In the genomic region with DNA sequence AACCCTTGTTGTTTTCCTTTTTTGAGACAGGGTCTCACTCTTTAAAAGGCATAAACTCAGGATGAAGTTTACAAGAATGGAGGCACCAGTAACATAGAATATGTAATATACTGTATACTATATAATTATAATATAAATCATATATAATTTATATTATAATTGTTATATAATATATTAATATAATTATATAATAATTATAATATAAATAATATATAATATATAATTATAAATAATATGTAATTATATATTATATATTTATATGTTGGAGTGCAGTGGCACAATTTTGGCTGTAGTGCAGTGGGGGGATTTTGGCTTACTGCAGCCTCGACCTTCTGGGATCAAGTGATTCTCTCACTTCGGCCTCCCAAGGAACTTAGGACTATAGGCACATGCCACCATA, we compare ENCODE assay signal across 30 cellular contexts.
"Had no signal": no experiment of that assay in that cellular context is flagged by ENCODE, and none has a peak within 500 bp of the region (broad histone marks: within the 10 kb centered on the region; RNA-seq: fewer than 3 reads in every experiment).

No MANE protein-coding gene starts in this region.

- H3K4me1 ChIP-seq: parathyroid adenoma, psoas muscle, right lobe of liver, tibial nerve, vagina had no signal

- H3K4me3 Mint-ChIP-seq: natural killer cell; nephron; neural progenitor cell; stimulated activated effector memory CD8-positive, alpha-beta T cell treated with anti-CD3 and anti-CD28 coated beads, Interleukin-12 subunit alpha, Interleukin-12 subunit beta, amount 100 ng/mL, for 72 hours; stimulated activated naive B cell treated with anti-CD40 and anti-IgM and Interleukin-4, amounts not matched to agents 10 μg/mL and 1 μg/mL and 100 μg/mL, for 72 hours; stimulated activated naive CD8-positive, alpha-beta T cell treated with anti-CD3 and anti-CD28 coated beads, Interleukin-15, Interleukin-2, amounts not matched to agents 100 ng/mL and 50 ng/mL, for 24 hours had no signal

- H3K9me3 Mint-ChIP-seq: natural killer cell; neural progenitor cell; stimulated activated effector memory CD8-positive, alpha-beta T cell treated with anti-CD3 and anti-CD28 coated beads, Interleukin-12 subunit alpha, Interleukin-12 subunit beta, amount 100 ng/mL, for 72 hours had no signal

- H3K27ac Mint-ChIP-seq: natural killer cell; nephron; neural progenitor cell; progenitor cell of endocrine pancreas; stimulated activated effector memory CD8-positive, alpha-beta T cell treated with anti-CD3 and anti-CD28 coated beads, Interleukin-12 subunit alpha, Interleukin-12 subunit beta, amount 100 ng/mL, for 72 hours; stimulated activated naive B cell treated with anti-CD40 and anti-IgM and Interleukin-4, amounts not matched to agents 10 μg/mL and 1 μg/mL and 100 μg/mL, for 72 hours; stimulated activated naive CD8-positive, alpha-beta T cell treated with anti-CD3 and anti-CD28 coated beads, Interleukin-15, Interleukin-2, amounts not matched to agents 100 ng/mL and 50 ng/mL, for 24 hours had no signal

- H3K36me3 ChIP-seq: neural progenitor cell, ovary, right lobe of liver, sigmoid colon, spleen, stomach, thoracic aorta, thyroid gland, tibial nerve, upper lobe of left lung, vagina had no signal

- H3K4me3 ChIP-seq: neural progenitor cell, ovary, psoas muscle, right lobe of liver, sigmoid colon, smooth muscle cell, spleen, stomach, thoracic aorta, thyroid gland, tibial nerve, upper lobe of left lung, vagina had no signal

- H3K9ac ChIP-seq: neural progenitor cell, parathyroid adenoma had no signal

- H3K4me1 Mint-ChIP-seq: natural killer cell; nephron; stimulated activated effector memory CD8-positive, alpha-beta T cell treated with anti-CD3 and anti-CD28 coated beads, Interleukin-12 subunit alpha, Interleukin-12 subunit beta, amount 100 ng/mL, for 72 hours; stimulated activated naive B cell treated with anti-CD40 and anti-IgM and Interleukin-4, amounts not matched to agents 10 μg/mL and 1 μg/mL and 100 μg/mL, for 72 hours had no signal

- H3K9me3 ChIP-seq: ovary, psoas muscle, right lobe of liver, sigmoid colon, spleen, stomach, thoracic aorta, thyroid gland, tibial nerve, upper lobe of left lung, vagina had no signal

- H3K27ac ChIP-seq: neural progenitor cell, ovary, parathyroid adenoma, psoas muscle, right lobe of liver, sigmoid colon, spleen, stomach, thoracic aorta, thyroid gland, tibial nerve, upper lobe of left lung, vagina had no signal

- H3K36me3 Mint-ChIP-seq: natural killer cell; neural progenitor cell; stimulated activated effector memory CD8-positive, alpha-beta T cell treated with anti-CD3 and anti-CD28 coated beads, Interleukin-12 subunit alpha, Interleukin-12 subunit beta, amount 100 ng/mL, for 72 hours; stimulated activated naive B cell treated with anti-CD40 and anti-IgM and Interleukin-4, amounts not matched to agents 10 μg/mL and 1 μg/mL and 100 μg/mL, for 72 hours had no signal

- ATAC-seq: natural killer cell; psoas muscle; right cardiac atrium; stimulated activated effector memory CD8-positive, alpha-beta T cell treated with anti-CD3 and anti-CD28 coated beads, Interleukin-12 subunit alpha, Interleukin-12 subunit beta, amount 100 ng/mL, for 72 hours had no signal

- H3K27me3 ChIP-seq: neural progenitor cell, ovary, right lobe of liver, sigmoid colon, stomach, thyroid gland, tibial nerve, upper lobe of left lung, vagina had no signal

- DNase-seq: natural killer cell; occipital lobe; ovary; posterior cingulate gyrus; psoas muscle; right cardiac atrium; right lobe of liver; sigmoid colon; spleen; stimulated activated CD4-positive, alpha-beta T cell treated with anti-CD3 and anti-CD28 coated beads, Interleukin-15, amount 100 ng/mL, for 24 hours; stimulated activated CD4-positive, alpha-beta T cell treated with anti-CD3 and anti-CD28 coated beads, Interleukin-2, amount 100 ng/mL, for 24 hours; stimulated activated CD4-positive, alpha-beta T cell treated with anti-CD3 and anti-CD28 coated beads, Interleukin-2, amount 100 ng/mL, for 48 hours; stimulated activated CD4-positive, alpha-beta T cell treated with anti-CD3 and anti-CD28 coated beads, Interleukin-4, amount 100 ng/mL, for 24 hours; stimulated activated naive B cell treated with anti-CD40 and anti-IgM and Interleukin-4, amounts not matched to agents 10 μg/mL and 1 μg/mL and 100 μg/mL, for 72 hours; stimulated activated naive CD4-positive, alpha-beta T cell treated with Interleukin-2 at 50 U/mL for 16 hours; stomach; thyroid gland; trophoblast cell; upper lobe of left lung had no signal

- FAIRE-seq: urothelium cell line had no signal
